Comparison of ENCODE assay signal across 8 cellular contexts in the genomic region with DNA sequence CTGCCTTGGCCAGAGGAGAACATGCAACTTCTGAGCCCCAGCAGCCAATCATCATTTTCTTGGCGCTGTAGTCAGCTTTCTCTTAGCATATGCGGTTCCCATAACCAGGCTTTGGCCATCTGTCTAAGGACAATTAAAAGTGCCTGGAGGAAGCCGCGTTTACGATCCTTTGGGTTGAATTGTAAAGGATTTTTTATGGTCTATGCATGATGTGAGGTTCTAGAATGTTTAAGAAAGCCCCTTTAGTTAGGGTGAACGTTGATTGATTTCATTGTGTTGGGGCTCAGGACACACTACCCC. TPM values are rescaled to one million over a fixed set of nuclear protein-coding genes. Genes with fewer than 3 reads are reported as not detected.
DNase-seq lines count a peak whose midpoint lies in the region; ATAC-seq and TF ChIP-seq lines count a peak whose summit lies in the region.

No MANE protein-coding gene starts in this region.

- POLR2A ChIA-PET in CD4-positive, alpha-beta T cell (lab: Charles Lee), result interaction anchor here (0.8 to 11.2 kb wide), 25 partner anchors 9 to 1721 kb away, joined by 3 to 809 read pairs (median 7); a partner anchor contains a TSS

- H3K9ac ChIP-seq in OCI-LY1 (ENCODE audit: low read length) (peak overlapping the region; percentile 78), endocrine pancreas (ENCODE audit: control insufficient read depth, insufficient read depth, low read length) (peak overlapping the region; percentile 93)

- peaks cover 8% of the 10 kb centered on the region for H3F3A ChIP-seq in OCI-LY1 (ENCODE audit: insufficient read depth, low read length)

- H3K4me1 Mint-ChIP-seq in CD4-positive, alpha-beta T cell (ENCODE audit: low read depth), result peaks cover 33% of the 10 kb centered on the region

- H3K4me1 ChIP-seq in OCI-LY1 (ENCODE audit: insufficient read depth, low read length, severe bottlenecking) (peaks cover 42% of the 10 kb centered on the region), endocrine pancreas (ENCODE audit: control insufficient read depth, insufficient read depth, low read length) (no peaks in the 10 kb centered on the region), osteoblast (ENCODE audit: insufficient read depth, low read length) (peaks cover 26% of the 10 kb centered on the region)

- H3K79me2 ChIP-seq in OCI-LY1 (ENCODE audit: insufficient read depth, low read length), result peaks cover 28% of the 10 kb centered on the region
- H3K79me2 ChIP-seq in osteoblast (ENCODE audit: insufficient read depth, low read length), result peaks cover 22% of the 10 kb centered on the region

- H3K4me2 ChIP-seq in OCI-LY1 (ENCODE audit: low read length), result peak overlapping the region; percentile 83
- peak overlapping the region; percentile 99 for H3K4me2 ChIP-seq in osteoblast (ENCODE audit: insufficient read depth, low read length)

- peak overlapping the region; percentile 64 for H3K27ac ChIP-seq in CD4-positive, alpha-beta T cell (ENCODE audit: low read depth, low read length)
- peak overlapping the region; percentile 89 for H3K27ac ChIP-seq in OCI-LY1 (ENCODE audit: low read depth, low read length, poor library complexity, severe bottlenecking)
- peak overlapping the region; percentile 99 for H3K27ac ChIP-seq in osteoblast (ENCODE audit: low read depth, low read length)

- no peaks in the 10 kb centered on the region for H3K9me2 ChIP-seq in OCI-LY1 (ENCODE audit: low read depth, low read length)

- no peak for ATAC-seq in CD4-positive, alpha-beta T cell (ENCODE audit: poor library complexity)
- ATAC-seq in esophagus mucosa (no peak), HG03196 (IDR thresholded peaks at IDR 0.05; ENCODE audit: unreplicated experiment) (no peak)

- CTCF ChIA-PET in CD4-positive, alpha-beta T cell (lab: Charles Lee), result interaction anchor here (1.4 to 2.9 kb wide), 3 partner anchors 58 to 143 kb away, joined by 5 to 16 read pairs (median 6); a partner anchor contains a TSS

- TF ChIP-seq CTCF in CD4-positive, alpha-beta T cell (IDR thresholded peaks at IDR 0.05), result no peak
- TF ChIP-seq CTCF in OCI-LY1 (IDR thresholded peaks at IDR 0.05; ENCODE audit: low read length) (no peak), osteoblast (IDR thresholded peaks at IDR 0.05; ENCODE audit: extremely low read depth, low read depth, low read length) (no peak)

- H3K4me3 Mint-ChIP-seq in CD4-positive, alpha-beta T cell, result peak overlapping the region; percentile 99

- peak overlapping the region; percentile 93 for H3K4me3 ChIP-seq in OCI-LY1 (ENCODE audit: low read depth, low read length, poor library complexity, severe bottlenecking)
- H3K4me3 ChIP-seq in endocrine pancreas (ENCODE audit: control insufficient read depth, insufficient read depth, low read length), result peak overlapping the region; percentile 82
- H3K4me3 ChIP-seq in osteoblast (ENCODE audit: insufficient read depth, low read length), result peak overlapping the region; percentile 99

- H4K20me1 ChIP-seq in OCI-LY1 (ENCODE audit: insufficient read depth, low read length) (no peaks in the 10 kb centered on the region), osteoblast (ENCODE audit: insufficient read depth, low read length) (peaks cover 8% of the 10 kb centered on the region)

- H3K27me3 Mint-ChIP-seq in CD4-positive, alpha-beta T cell, result no peaks in the 10 kb centered on the region

- peaks cover 20% of the 10 kb centered on the region for H3K36me3 Mint-ChIP-seq in CD4-positive, alpha-beta T cell (ENCODE audit: low read depth)

- no peaks in the 10 kb centered on the region for H3K9me3 Mint-ChIP-seq in CD4-positive, alpha-beta T cell

- intact Hi-C loops in CD4-positive, alpha-beta T cell (cut with DNase I, micrococcal nuclease), result loop anchor here (1.0 to 10.0 kb wide), 9 partner anchors 59 to 1719 kb away; a partner anchor contains a TSS

- no peaks in the 10 kb centered on the region for H3K9me3 ChIP-seq in CD4-positive, alpha-beta T cell (ENCODE audit: control insufficient read depth, low read length)
- no peaks in the 10 kb centered on the region for H3K9me3 ChIP-seq in OCI-LY1 (ENCODE audit: low read length)
- H3K9me3 ChIP-seq in endocrine pancreas (ENCODE audit: control insufficient read depth, low read length), result no peaks in the 10 kb centered on the region
- H3K9me3 ChIP-seq in osteoblast (ENCODE audit: low read depth, low read length), result no peaks in the 10 kb centered on the region

- no peak for DNase-seq in CD4-positive, alpha-beta T cell
- DNase-seq in osteoblast (ENCODE audit: insufficient read length, low spot score, missing footprints) (no peak), medulla oblongata (ENCODE audit: extremely low spot score) (no peak), HPDE6-E6E7 (ENCODE audit: extremely low spot score) (no peak)

- H3K36me3 ChIP-seq in OCI-LY1 (ENCODE audit: insufficient read depth, low read length) (no peaks in the 10 kb centered on the region), endocrine pancreas (ENCODE audit: control insufficient read depth, insufficient read depth, low read length) (no peaks in the 10 kb centered on the region), osteoblast (ENCODE audit: insufficient read depth, low read length) (no peaks in the 10 kb centered on the region)

- H3K27ac Mint-ChIP-seq in CD4-positive, alpha-beta T cell, result peak overlapping the region; percentile 99

- H3K27me3 ChIP-seq in CD4-positive, alpha-beta T cell (ENCODE audit: control insufficient read depth, insufficient read depth, low read length), result no peaks in the 10 kb centered on the region
- H3K27me3 ChIP-seq in OCI-LY1 (ENCODE audit: insufficient read depth, low read length), result no peaks in the 10 kb centered on the region
- H3K27me3 ChIP-seq in endocrine pancreas (ENCODE audit: control insufficient read depth, insufficient read depth, low read length), result no peaks in the 10 kb centered on the region
- H3K27me3 ChIP-seq in osteoblast (ENCODE audit: insufficient read depth, low read length), result no peaks in the 10 kb centered on the region

- H2AFZ ChIP-seq in OCI-LY1 (ENCODE audit: low read length) (peak overlapping the region; percentile 35; the same call in 1 of the 2 replicates), osteoblast (ENCODE audit: low read length) (peak overlapping the region; percentile 99)

RNA-seq across cellular contexts. Expression of a gene that starts 0.8 kb away (rescaled TPM):
- 1 to 10 TPM; 6.4 to 8.3 TPM for total RNA-seq in CD4-positive, alpha-beta T cell
- total RNA-seq in osteoblast (15.6 and 17.4 TPM in 2 replicates), esophagus mucosa (19.1 TPM)

RNA-seq across cellular contexts. Expression of a gene that starts 58.5 kb away (rescaled TPM):
- 100 to 1,000 TPM; 165 to 174 TPM for total RNA-seq in CD4-positive, alpha-beta T cell
- total RNA-seq in osteoblast (62.8 and 63.0 TPM in 2 replicates), esophagus mucosa (80.8 TPM)
